ENCODE assay signal across 12 cellular contexts in genomic region chr13:43924549-43925245, GRCh38.
DNase-seq lines count a peak whose midpoint lies in the region; ATAC-seq lines count a peak whose summit lies in the region.
"Had no signal": no experiment of that assay in that cellular context is flagged by ENCODE, and none has a peak within 500 bp of the region (broad histone marks: within the 10 kb centered on the region; RNA-seq: fewer than 3 reads in every experiment).

No MANE protein-coding gene starts in this region.

- peak; percentile 95 for ATAC-seq in GM18909 (IDR thresholded peaks at IDR 0.05; ENCODE audit: poor library complexity, unreplicated experiment)
- ATAC-seq in HG02588 (IDR thresholded peaks at IDR 0.05; ENCODE audit: unreplicated experiment): peak; percentile 87
- ATAC-seq in HG03439 (IDR thresholded peaks at IDR 0.05; ENCODE audit: unreplicated experiment): peak; percentile 74

- DNase-seq in pons (ENCODE audit: low spot score) (peak; percentile 49), HPDE6-E6E7 (ENCODE audit: extremely low spot score) (no peak), activated gamma-delta T cell treated with Interleukin-2 at 50 U/mL for 16 hours (no peak), NCI-H226 (no peak)
- DNase-seq in activated CD8-positive, alpha-beta memory T cell treated with anti-CD3 and anti-CD28 coated beads for 24 hours: no peak
- DNase-seq: amniotic stem cell, Calu3, IMR-90, NCI-H2227 treated with DMSO at 0.1 percent for 48 hours had no signal
